Comparison of ENCODE assay signal across 8 cellular contexts in genomic region chr5:136174021-136174659, GRCh38. TPM values are rescaled to one million over a fixed set of nuclear protein-coding genes. Genes with fewer than 3 reads are reported as not detected.
A peak's percentile ranks its signal among the peaks of the same experiment; 100 is the strongest.
DNase-seq lines count a peak whose midpoint lies in the region; ATAC-seq and TF ChIP-seq lines count a peak whose summit lies in the region.

No MANE protein-coding gene starts in this region.

- H2AFZ ChIP-seq in OCI-LY7 (ENCODE audit: low read length): no peak overlapping the region
- no peak overlapping the region for H2AFZ ChIP-seq in osteoblast (ENCODE audit: low read length)

- ATAC-seq in HG03103 (IDR thresholded peaks at IDR 0.05; ENCODE audit: low read depth, unreplicated experiment): peak; percentile 83

- BruUV-seq in A673 (replicated peaks; lab: Mats Ljungman, UMichigan) (no TSS peak), OCI-LY7 (replicated peaks; lab: Mats Ljungman, UMichigan) (no TSS peak)

- peak overlapping the region; percentile 41; the same call in 1 of the 2 replicates for H3K4me2 ChIP-seq in OCI-LY7 (ENCODE audit: low read length)
- no peak overlapping the region for H3K4me2 ChIP-seq in osteoblast (ENCODE audit: insufficient read depth, low read length)

- no peaks in the 10 kb centered on the region for H3K4me1 ChIP-seq in A673 (ENCODE audit: insufficient read depth, low read length, poor library complexity, severe bottlenecking)
- H3K4me1 ChIP-seq in OCI-LY7 (ENCODE audit: insufficient read depth, low read length, poor library complexity, severe bottlenecking): peaks cover 34% of the 10 kb centered on the region
- H3K4me1 ChIP-seq in osteoblast (ENCODE audit: insufficient read depth, low read length): no peaks in the 10 kb centered on the region

- DNase-seq in A673 (ENCODE audit: low spot score) (peak; percentile 63), OCI-LY7 (ENCODE audit: low spot score) (peak; percentile 76), epithelial cell of prostate (ENCODE audit: low read depth, low spot score) (peak; percentile 16), osteoblast (ENCODE audit: insufficient read length, low spot score, missing footprints) (peak; percentile 25), HuH-7 (ENCODE audit: low spot score) (no peak)
- no peak for DNase-seq in stimulated activated CD4-positive, alpha-beta T cell treated with anti-CD3 and anti-CD28 coated beads, Interleukin-4, amount 100 ng/mL, for 24 hours

- H3K9me2 ChIP-seq in OCI-LY7 (ENCODE audit: insufficient read depth, low read length): no peaks in the 10 kb centered on the region

- peaks cover 36% of the 10 kb centered on the region for H3K36me3 ChIP-seq in A673 (ENCODE audit: insufficient read depth, low read length, poor library complexity, severe bottlenecking)
- peaks cover 95% of the 10 kb centered on the region for H3K36me3 ChIP-seq in OCI-LY7 (ENCODE audit: insufficient read depth, low read length)
- H3K36me3 ChIP-seq in osteoblast (ENCODE audit: insufficient read depth, low read length): peaks cover 43% of the 10 kb centered on the region

- H3K4me3 ChIP-seq in A673 (ENCODE audit: low read depth, low read length, poor library complexity, severe bottlenecking): no peak overlapping the region
- H3K4me3 ChIP-seq in OCI-LY7 (ENCODE audit: low read depth, low read length, poor library complexity, severe bottlenecking): no peak overlapping the region
- H3K4me3 ChIP-seq in osteoblast (ENCODE audit: insufficient read depth, low read length): no peak overlapping the region

- TF ChIP-seq CTCF in A673 (conservative IDR thresholded peaks at IDR 0.05; ENCODE audit: low read depth, low read length) (peak; percentile 68), GM12873 (IDR thresholded peaks at IDR 0.05; ENCODE audit: insufficient read depth, low read depth, low read length, missing control alignments) (peak; percentile 70), OCI-LY7 (conservative IDR thresholded peaks at IDR 0.05; ENCODE audit: low read length) (peak; percentile 94), osteoblast (IDR thresholded peaks at IDR 0.05; ENCODE audit: extremely low read depth, low read depth, low read length) (peak; percentile 77)

- CTCF ChIA-PET in A673 (lab: Charles Lee) (no interaction called here), OCI-LY7 (lab: Charles Lee; ENCODE audit: unreplicated experiment) (interaction anchor here (1.2 kb wide), 1 partner anchor 111 kb away, joined by 4 read pairs; no protein-coding TSS in a partner anchor)

- no peak overlapping the region for H3K27ac ChIP-seq in A673 (ENCODE audit: low read depth, low read length, poor library complexity, severe bottlenecking)
- H3K27ac ChIP-seq in OCI-LY7 (ENCODE audit: low read depth, low read length, poor library complexity, severe bottlenecking): peak overlapping the region; percentile 24
- no peak overlapping the region for H3K27ac ChIP-seq in epithelial cell of prostate
- no peak overlapping the region for H3K27ac ChIP-seq in osteoblast (ENCODE audit: low read depth, low read length)

- no peaks in the 10 kb centered on the region for H3K9me3 ChIP-seq in A673 (ENCODE audit: low read depth, low read length, poor library complexity, severe bottlenecking)
- H3K9me3 ChIP-seq in OCI-LY7 (ENCODE audit: low read length): peaks cover 7% of the 10 kb centered on the region
- no peaks in the 10 kb centered on the region for H3K9me3 ChIP-seq in osteoblast (ENCODE audit: low read depth, low read length)

- H3K79me2 ChIP-seq in OCI-LY7 (ENCODE audit: insufficient read depth, low read depth, low read length): peaks cover 51% of the 10 kb centered on the region
- peaks cover 18% of the 10 kb centered on the region for H3K79me2 ChIP-seq in osteoblast (ENCODE audit: insufficient read depth, low read length)

- H3K27me3 ChIP-seq in A673 (replicated peaks; ENCODE audit: insufficient read depth, low read depth, low read length, poor library complexity) (no peaks in the 10 kb centered on the region), osteoblast (ENCODE audit: insufficient read depth, low read length) (no peaks in the 10 kb centered on the region)

- intact Hi-C loops in A673 (cut with micrococcal nuclease; ENCODE audit: unreplicated experiment) (loop anchor here (1.0 to 5.0 kb wide), 3 partner anchors 112 to 287 kb away; no protein-coding TSS in a partner anchor), OCI-LY7 (cut with micrococcal nuclease; ENCODE audit: unreplicated experiment) (loop anchor here (1.0 to 5.0 kb wide), 6 partner anchors 41 to 287 kb away; partner anchors contain the start of gene SMAD5)

- H4K20me1 ChIP-seq in OCI-LY7 (ENCODE audit: insufficient read depth, low read length) (no peaks in the 10 kb centered on the region), osteoblast (ENCODE audit: insufficient read depth, low read length) (peaks cover 7% of the 10 kb centered on the region)

- POLR2A ChIA-PET in A673 (lab: Charles Lee; ENCODE audit: low non-redundant PET): no interaction called here
- POLR2A ChIA-PET in OCI-LY7 (lab: Charles Lee): interaction anchor here (0.8 to 1.2 kb wide), 4 partner anchors 10 to 111 kb away, joined by 3 to 4 read pairs (median 3); partner anchors contain the start of gene SMAD5

RNA-seq across cellular contexts. Expression of gene SMIM32, which starts 18.8 kb away (rescaled TPM):
- total RNA-seq in A673 (2021) (not detected in 2 replicates), OCI-LY7 (2022) (not detected in 2 replicates), osteoblast (not detected in 2 replicates)
- total RNA-seq in OCI-LY7 (2014; rRNA removed; shearing (Covaris generic)): not detected in 2 replicates

RNA-seq across cellular contexts. Expression of gene SMAD5, which starts 41.5 kb away (rescaled TPM):
- total RNA-seq in A673 (2021) (72.0 and 73.0 TPM in 2 replicates), OCI-LY7 (2022) (90.6 and 94.5 TPM in 2 replicates), osteoblast (58.6 and 61.6 TPM in 2 replicates)
- 32.9 and 62.0 TPM in 2 replicates for total RNA-seq in OCI-LY7 (2014; rRNA removed; shearing (Covaris generic))

Comparison
In these comparisons a context has a peak if more than half of its experiments do, and no peak if none do; other contexts are left out.
1. DNase-seq: peak in A673 (single experiment), OCI-LY7 (single experiment), epithelial cell of prostate (single experiment) and osteoblast (single experiment); none in HuH-7 (single experiment) and stimulated activated CD4-positive, alpha-beta T cell treated with anti-CD3 and anti-CD28 coated beads, Interleukin-4, amount 100 ng/mL, for 24 hours (single experiment).
2. Peak in every context shown above with its lines, with median percentiles within 50 percentile points of each other: CTCF ChIP-seq.